Comparison of ENCODE assay signal across 1 cellular context in genomic region chr3:39107056-39107873, GRCh38.
TF ChIP-seq lines count a peak whose summit lies in the region.

TSS of gene GORASP1 (minus strand) at chr3:39107627. CDS start at chr3:39107541, 86 bp downstream.
TSS of gene TTC21A (plus strand) at chr3:39107680. CDS start at chr3:39107838, 158 bp downstream.

TF ChIP-seq in HepG2, 621 proteins besides CTCF, POLR2A, EP300 and RAD21 (continued from another document and continues in another):
- no peak for TF ChIP-seq TRAFD1 (CRISPR knock-in tag; IDR thresholded peaks at IDR 0.05; ENCODE audit: borderline replicate concordance)
- TF ChIP-seq HNF1A (IDR thresholded peaks at IDR 0.05; ENCODE audit: low read depth), result no peak
- 0 out of 2 replicates have a peak, but pooled peaks have one; percentile 19 for TF ChIP-seq HNF1A (CRISPR knock-in tag; IDR thresholded peaks at IDR 0.05; ENCODE audit: borderline replicate concordance)
- TF ChIP-seq BATF2 (CRISPR knock-in tag; IDR thresholded peaks at IDR 0.05), result 0 out of 2 replicates have a peak, but pooled peaks have one; percentile 39
- TF ChIP-seq AGO1 (IDR thresholded peaks at IDR 0.05; ENCODE audit: low read depth, low read length, poor library complexity, severe bottlenecking), result no peak
- 0 out of 2 replicates have a peak, but pooled peaks have one; percentile 55 for TF ChIP-seq ATF7-NPFF (CRISPR knock-in tag; IDR thresholded peaks at IDR 0.05; ENCODE audit: low read depth)
- 0 out of 2 replicates have a peak, but pooled peaks have one; percentile 35 for TF ChIP-seq AHDC1 (CRISPR knock-in tag; IDR thresholded peaks at IDR 0.05; ENCODE audit: borderline replicate concordance)
- TF ChIP-seq KAT8 (CRISPR knock-in tag; IDR thresholded peaks at IDR 0.05), result no peak; the same call in 1 of the 2 replicates
- no peak for TF ChIP-seq ZNF512 (CRISPR knock-in tag; IDR thresholded peaks at IDR 0.05)
- TF ChIP-seq NFATC3 (CRISPR knock-in tag; IDR thresholded peaks at IDR 0.05), result no peak
- no peak for TF ChIP-seq ISX (CRISPR knock-in tag; conservative IDR thresholded peaks at IDR 0.05)
- no peak for TF ChIP-seq ATM (IDR thresholded peaks at IDR 0.05; ENCODE audit: borderline replicate concordance)
- TF ChIP-seq MBD4 (IDR thresholded peaks at IDR 0.05; ENCODE audit: borderline replicate concordance, low read length), result no peak
- peak; percentile 68 for TF ChIP-seq ATF2 (CRISPR knock-in tag; IDR thresholded peaks at IDR 0.05)
- no peak for TF ChIP-seq ATF5 (CRISPR knock-in tag; IDR thresholded peaks at IDR 0.05; ENCODE audit: low read depth)
- TF ChIP-seq U2AF1 (optimal IDR thresholded peaks at IDR 0.05; ENCODE audit: low read depth, low read length), result no peak
- TF ChIP-seq THAP11 (CRISPR knock-in tag; IDR thresholded peaks at IDR 0.05), result peak; percentile 77
- TF ChIP-seq JDP2 (CRISPR knock-in tag; IDR thresholded peaks at IDR 0.05; ENCODE audit: borderline replicate concordance), result no peak
- TF ChIP-seq JARID2 (CRISPR knock-in tag; IDR thresholded peaks at IDR 0.05; ENCODE audit: insufficient replicate concordance), result no peak
- no peak for TF ChIP-seq KDM3A (CRISPR knock-in tag; IDR thresholded peaks at IDR 0.05; ENCODE audit: low read depth)
- TF ChIP-seq TAF15 (IDR thresholded peaks at IDR 0.05; ENCODE audit: low read depth, low read length, poor library complexity, severe bottlenecking), result no peak
- TF ChIP-seq ZSCAN25 (CRISPR knock-in tag; IDR thresholded peaks at IDR 0.05), result peak; percentile 45; the same call in 1 of the 2 replicates
- no peak for TF ChIP-seq ZNF704 (CRISPR knock-in tag; IDR thresholded peaks at IDR 0.05; ENCODE audit: borderline replicate concordance)
- no peak for TF ChIP-seq MNT (IDR thresholded peaks at IDR 0.05)
- TF ChIP-seq MEIS1 (CRISPR knock-in tag; IDR thresholded peaks at IDR 0.05; ENCODE audit: borderline replicate concordance), result peak; percentile 50; the same call in 1 of the 2 replicates
- TF ChIP-seq ZNF770 (CRISPR knock-in tag; IDR thresholded peaks at IDR 0.05), result peak; percentile 42
- no peak; the same call in 1 of the 2 replicates for TF ChIP-seq MTF2 (CRISPR knock-in tag; IDR thresholded peaks at IDR 0.05; ENCODE audit: borderline replicate concordance)
- no peak for TF ChIP-seq EED (CRISPR knock-in tag; IDR thresholded peaks at IDR 0.05)
- TF ChIP-seq YEATS4 (CRISPR knock-in tag; IDR thresholded peaks at IDR 0.05; ENCODE audit: borderline replicate concordance), result peak; percentile 70; the same call in 1 of the 2 replicates
- TF ChIP-seq MXD3 (CRISPR knock-in tag; IDR thresholded peaks at IDR 0.05), result peak; percentile 19
- TF ChIP-seq CBX1 (IDR thresholded peaks at IDR 0.05; ENCODE audit: low read depth), result peak; percentile 21
- no peak for TF ChIP-seq KLF11 (CRISPR knock-in tag; IDR thresholded peaks at IDR 0.05)
- no peak for TF ChIP-seq ZNF251 (CRISPR knock-in tag; IDR thresholded peaks at IDR 0.05)
- TF ChIP-seq MZF1 (CRISPR knock-in tag; IDR thresholded peaks at IDR 0.05; ENCODE audit: borderline replicate concordance), result no peak
- TF ChIP-seq AHR (CRISPR knock-in tag; IDR thresholded peaks at IDR 0.05), result 0 out of 2 replicates have a peak, but pooled peaks have one; percentile 34
- TF ChIP-seq RFXAP (CRISPR knock-in tag; IDR thresholded peaks at IDR 0.05; ENCODE audit: borderline replicate concordance), result no peak
